ENCODE assay signal across 1 cellular context in the genomic region with DNA sequence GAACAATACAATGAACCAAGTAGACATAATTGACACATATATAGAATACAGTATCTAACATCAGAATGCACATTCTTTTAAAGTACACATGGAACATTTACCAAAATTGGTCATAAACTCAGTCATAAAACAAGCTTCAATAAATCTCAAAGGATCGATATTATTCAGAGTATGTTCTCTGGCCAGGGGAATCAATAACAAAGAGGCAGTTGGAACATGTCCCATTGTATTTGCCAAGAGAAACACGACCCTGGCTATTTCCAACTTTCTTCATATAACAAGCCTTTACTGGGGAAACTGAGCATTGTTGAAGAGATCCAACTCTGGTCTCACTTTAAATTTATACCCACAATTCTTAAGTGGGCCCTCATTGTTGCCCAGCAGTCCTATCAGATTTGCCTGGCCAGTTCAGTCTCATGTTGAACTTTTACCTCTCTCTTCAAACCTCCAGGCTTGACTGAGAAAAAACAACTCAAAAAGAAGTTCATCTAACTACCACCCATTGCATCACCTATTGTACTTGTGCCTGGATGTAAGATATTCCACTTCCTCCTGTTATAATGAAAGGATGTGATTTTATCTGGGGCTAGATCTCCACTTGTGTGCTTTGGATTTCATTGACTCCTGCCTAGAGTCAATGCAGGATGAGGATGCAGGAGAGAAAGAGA.
TF ChIP-seq lines count a peak whose summit lies in the region.

No MANE protein-coding gene starts in this region.

TF ChIP-seq in K562, 482 proteins besides CTCF, POLR2A, EP300 and RAD21 (continued from another document and continues in another):
- TF ChIP-seq, protein P1, sequence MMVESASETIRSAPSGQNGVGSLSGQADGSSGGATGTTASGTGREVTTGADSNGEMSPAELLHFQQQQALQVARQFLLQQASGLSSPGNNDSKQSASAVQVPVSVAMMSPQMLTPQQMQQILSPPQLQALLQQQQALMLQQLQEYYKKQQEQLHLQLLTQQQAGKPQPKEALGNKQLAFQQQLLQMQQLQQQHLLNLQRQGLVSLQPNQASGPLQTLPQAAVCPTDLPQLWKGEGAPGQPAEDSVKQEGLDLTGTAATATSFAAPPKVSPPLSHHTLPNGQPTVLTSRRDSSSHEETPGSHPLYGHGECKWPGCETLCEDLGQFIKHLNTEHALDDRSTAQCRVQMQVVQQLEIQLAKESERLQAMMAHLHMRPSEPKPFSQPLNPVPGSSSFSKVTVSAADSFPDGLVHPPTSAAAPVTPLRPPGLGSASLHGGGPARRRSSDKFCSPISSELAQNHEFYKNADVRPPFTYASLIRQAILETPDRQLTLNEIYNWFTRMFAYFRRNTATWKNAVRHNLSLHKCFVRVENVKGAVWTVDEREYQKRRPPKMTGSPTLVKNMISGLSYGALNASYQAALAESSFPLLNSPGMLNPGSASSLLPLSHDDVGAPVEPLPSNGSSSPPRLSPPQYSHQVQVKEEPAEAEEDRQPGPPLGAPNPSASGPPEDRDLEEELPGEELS (CRISPR knock-in tag; IDR thresholded peaks at IDR 0.05; ENCODE audit: borderline replicate concordance), result no peak
- 0 out of 2 replicates have a peak, but pooled peaks have one; percentile 47 for TF ChIP-seq ZNF584 (CRISPR knock-in tag; IDR thresholded peaks at IDR 0.05; ENCODE audit: low read depth)
- no peak for TF ChIP-seq HNRNPLL (IDR thresholded peaks at IDR 0.05; ENCODE audit: low read depth, low read length, poor library complexity, severe bottlenecking)
- peak in 1 of 2 experiments; percentile 67; a peak in 2 of 4 replicates for TF ChIP-seq RCOR1 (IDR thresholded peaks at IDR 0.05; ENCODE audit: borderline replicate concordance in 1 of 2, low read depth in 2 of 2, low read length in 2 of 2)
- peak; percentile 26; the same call in 1 of the 2 replicates for TF ChIP-seq KLF6 (CRISPR knock-in tag; IDR thresholded peaks at IDR 0.05; ENCODE audit: borderline replicate concordance)
- TF ChIP-seq HDAC6 (IDR thresholded peaks at IDR 0.05; ENCODE audit: low read depth, low read length), result no peak
- 0 out of 2 replicates have a peak, but pooled peaks have one; percentile 45 for TF ChIP-seq SMAD4 (CRISPR knock-in tag; conservative IDR thresholded peaks at IDR 0.05)
- no peak; the same call in 1 of the 2 replicates for TF ChIP-seq ZEB2 (IDR thresholded peaks at IDR 0.05)
- TF ChIP-seq ZNF408 (CRISPR knock-in tag; IDR thresholded peaks at IDR 0.05; ENCODE audit: low read depth), result no peak
- TF ChIP-seq STAT5B (CRISPR knock-in tag; IDR thresholded peaks at IDR 0.05), result no peak
- no peak for TF ChIP-seq DPF2 (IDR thresholded peaks at IDR 0.05)
- no peak for TF ChIP-seq IFI16 (CRISPR knock-in tag; IDR thresholded peaks at IDR 0.05)
- TF ChIP-seq GABPA (tag; conservative IDR thresholded peaks at IDR 0.05; ENCODE audit: low read depth), result 0 out of 2 replicates have a peak, but pooled peaks have one; percentile 9
- TF ChIP-seq, protein P2, sequence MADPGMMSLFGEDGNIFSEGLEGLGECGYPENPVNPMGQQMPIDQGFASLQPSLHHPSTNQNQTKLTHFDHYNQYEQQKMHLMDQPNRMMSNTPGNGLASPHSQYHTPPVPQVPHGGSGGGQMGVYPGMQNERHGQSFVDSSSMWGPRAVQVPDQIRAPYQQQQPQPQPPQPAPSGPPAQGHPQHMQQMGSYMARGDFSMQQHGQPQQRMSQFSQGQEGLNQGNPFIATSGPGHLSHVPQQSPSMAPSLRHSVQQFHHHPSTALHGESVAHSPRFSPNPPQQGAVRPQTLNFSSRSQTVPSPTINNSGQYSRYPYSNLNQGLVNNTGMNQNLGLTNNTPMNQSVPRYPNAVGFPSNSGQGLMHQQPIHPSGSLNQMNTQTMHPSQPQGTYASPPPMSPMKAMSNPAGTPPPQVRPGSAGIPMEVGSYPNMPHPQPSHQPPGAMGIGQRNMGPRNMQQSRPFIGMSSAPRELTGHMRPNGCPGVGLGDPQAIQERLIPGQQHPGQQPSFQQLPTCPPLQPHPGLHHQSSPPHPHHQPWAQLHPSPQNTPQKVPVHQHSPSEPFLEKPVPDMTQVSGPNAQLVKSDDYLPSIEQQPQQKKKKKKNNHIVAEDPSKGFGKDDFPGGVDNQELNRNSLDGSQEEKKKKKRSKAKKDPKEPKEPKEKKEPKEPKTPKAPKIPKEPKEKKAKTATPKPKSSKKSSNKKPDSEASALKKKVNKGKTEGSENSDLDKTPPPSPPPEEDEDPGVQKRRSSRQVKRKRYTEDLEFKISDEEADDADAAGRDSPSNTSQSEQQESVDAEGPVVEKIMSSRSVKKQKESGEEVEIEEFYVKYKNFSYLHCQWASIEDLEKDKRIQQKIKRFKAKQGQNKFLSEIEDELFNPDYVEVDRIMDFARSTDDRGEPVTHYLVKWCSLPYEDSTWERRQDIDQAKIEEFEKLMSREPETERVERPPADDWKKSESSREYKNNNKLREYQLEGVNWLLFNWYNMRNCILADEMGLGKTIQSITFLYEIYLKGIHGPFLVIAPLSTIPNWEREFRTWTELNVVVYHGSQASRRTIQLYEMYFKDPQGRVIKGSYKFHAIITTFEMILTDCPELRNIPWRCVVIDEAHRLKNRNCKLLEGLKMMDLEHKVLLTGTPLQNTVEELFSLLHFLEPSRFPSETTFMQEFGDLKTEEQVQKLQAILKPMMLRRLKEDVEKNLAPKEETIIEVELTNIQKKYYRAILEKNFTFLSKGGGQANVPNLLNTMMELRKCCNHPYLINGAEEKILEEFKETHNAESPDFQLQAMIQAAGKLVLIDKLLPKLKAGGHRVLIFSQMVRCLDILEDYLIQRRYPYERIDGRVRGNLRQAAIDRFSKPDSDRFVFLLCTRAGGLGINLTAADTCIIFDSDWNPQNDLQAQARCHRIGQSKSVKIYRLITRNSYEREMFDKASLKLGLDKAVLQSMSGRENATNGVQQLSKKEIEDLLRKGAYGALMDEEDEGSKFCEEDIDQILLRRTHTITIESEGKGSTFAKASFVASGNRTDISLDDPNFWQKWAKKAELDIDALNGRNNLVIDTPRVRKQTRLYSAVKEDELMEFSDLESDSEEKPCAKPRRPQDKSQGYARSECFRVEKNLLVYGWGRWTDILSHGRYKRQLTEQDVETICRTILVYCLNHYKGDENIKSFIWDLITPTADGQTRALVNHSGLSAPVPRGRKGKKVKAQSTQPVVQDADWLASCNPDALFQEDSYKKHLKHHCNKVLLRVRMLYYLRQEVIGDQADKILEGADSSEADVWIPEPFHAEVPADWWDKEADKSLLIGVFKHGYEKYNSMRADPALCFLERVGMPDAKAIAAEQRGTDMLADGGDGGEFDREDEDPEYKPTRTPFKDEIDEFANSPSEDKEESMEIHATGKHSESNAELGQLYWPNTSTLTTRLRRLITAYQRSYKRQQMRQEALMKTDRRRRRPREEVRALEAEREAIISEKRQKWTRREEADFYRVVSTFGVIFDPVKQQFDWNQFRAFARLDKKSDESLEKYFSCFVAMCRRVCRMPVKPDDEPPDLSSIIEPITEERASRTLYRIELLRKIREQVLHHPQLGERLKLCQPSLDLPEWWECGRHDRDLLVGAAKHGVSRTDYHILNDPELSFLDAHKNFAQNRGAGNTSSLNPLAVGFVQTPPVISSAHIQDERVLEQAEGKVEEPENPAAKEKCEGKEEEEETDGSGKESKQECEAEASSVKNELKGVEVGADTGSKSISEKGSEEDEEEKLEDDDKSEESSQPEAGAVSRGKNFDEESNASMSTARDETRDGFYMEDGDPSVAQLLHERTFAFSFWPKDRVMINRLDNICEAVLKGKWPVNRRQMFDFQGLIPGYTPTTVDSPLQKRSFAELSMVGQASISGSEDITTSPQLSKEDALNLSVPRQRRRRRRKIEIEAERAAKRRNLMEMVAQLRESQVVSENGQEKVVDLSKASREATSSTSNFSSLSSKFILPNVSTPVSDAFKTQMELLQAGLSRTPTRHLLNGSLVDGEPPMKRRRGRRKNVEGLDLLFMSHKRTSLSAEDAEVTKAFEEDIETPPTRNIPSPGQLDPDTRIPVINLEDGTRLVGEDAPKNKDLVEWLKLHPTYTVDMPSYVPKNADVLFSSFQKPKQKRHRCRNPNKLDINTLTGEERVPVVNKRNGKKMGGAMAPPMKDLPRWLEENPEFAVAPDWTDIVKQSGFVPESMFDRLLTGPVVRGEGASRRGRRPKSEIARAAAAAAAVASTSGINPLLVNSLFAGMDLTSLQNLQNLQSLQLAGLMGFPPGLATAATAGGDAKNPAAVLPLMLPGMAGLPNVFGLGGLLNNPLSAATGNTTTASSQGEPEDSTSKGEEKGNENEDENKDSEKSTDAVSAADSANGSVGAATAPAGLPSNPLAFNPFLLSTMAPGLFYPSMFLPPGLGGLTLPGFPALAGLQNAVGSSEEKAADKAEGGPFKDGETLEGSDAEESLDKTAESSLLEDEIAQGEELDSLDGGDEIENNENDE (IDR thresholded peaks at IDR 0.05; ENCODE audit: low read depth, low read length), result no peak
- 0 out of 2 replicates have a peak, but pooled peaks have one; percentile 24 for TF ChIP-seq CXXC5 (CRISPR knock-in tag; IDR thresholded peaks at IDR 0.05)
- TF ChIP-seq HDAC3 (IDR thresholded peaks at IDR 0.05; ENCODE audit: borderline replicate concordance, partially characterized antibody), result no peak
- TF ChIP-seq JUND (IDR thresholded peaks at IDR 0.05; ENCODE audit: borderline replicate concordance, low read depth, low read length), result peak; percentile 35; the same call in 1 of the 2 replicates
- TF ChIP-seq JUND (tag; IDR thresholded peaks at IDR 0.05; ENCODE audit: borderline replicate concordance, low read depth, low read length), result no peak; the same call in 2 of the 3 replicates
- TF ChIP-seq, protein P3, sequence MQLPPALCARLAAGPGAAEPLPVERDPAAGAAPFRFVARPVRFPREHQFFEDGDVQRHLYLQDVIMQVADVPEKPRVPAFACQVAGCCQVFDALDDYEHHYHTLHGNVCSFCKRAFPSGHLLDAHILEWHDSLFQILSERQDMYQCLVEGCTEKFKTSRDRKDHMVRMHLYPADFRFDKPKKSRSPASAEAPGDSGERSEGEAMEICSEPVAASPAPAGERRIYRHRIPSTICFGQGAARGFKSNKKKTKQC (CRISPR knock-in tag; IDR thresholded peaks at IDR 0.05), result no peak
- TF ChIP-seq COPS2 (conservative IDR thresholded peaks at IDR 0.05), result no peak
- TF ChIP-seq, protein P4, sequence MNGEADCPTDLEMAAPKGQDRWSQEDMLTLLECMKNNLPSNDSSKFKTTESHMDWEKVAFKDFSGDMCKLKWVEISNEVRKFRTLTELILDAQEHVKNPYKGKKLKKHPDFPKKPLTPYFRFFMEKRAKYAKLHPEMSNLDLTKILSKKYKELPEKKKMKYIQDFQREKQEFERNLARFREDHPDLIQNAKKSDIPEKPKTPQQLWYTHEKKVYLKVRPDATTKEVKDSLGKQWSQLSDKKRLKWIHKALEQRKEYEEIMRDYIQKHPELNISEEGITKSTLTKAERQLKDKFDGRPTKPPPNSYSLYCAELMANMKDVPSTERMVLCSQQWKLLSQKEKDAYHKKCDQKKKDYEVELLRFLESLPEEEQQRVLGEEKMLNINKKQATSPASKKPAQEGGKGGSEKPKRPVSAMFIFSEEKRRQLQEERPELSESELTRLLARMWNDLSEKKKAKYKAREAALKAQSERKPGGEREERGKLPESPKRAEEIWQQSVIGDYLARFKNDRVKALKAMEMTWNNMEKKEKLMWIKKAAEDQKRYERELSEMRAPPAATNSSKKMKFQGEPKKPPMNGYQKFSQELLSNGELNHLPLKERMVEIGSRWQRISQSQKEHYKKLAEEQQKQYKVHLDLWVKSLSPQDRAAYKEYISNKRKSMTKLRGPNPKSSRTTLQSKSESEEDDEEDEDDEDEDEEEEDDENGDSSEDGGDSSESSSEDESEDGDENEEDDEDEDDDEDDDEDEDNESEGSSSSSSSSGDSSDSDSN (IDR thresholded peaks at IDR 0.05; ENCODE audit: borderline replicate concordance in 1 of 2, low read depth in 2 of 2, low read length in 2 of 2), result no peak
- 0 out of 2 replicates have a peak, but pooled peaks have one; percentile 26 for TF ChIP-seq BCL6 (CRISPR knock-in tag; IDR thresholded peaks at IDR 0.05)
- TF ChIP-seq NR2C2 (CRISPR knock-in tag; IDR thresholded peaks at IDR 0.05), result no peak
- TF ChIP-seq NR2C2 (tag; IDR thresholded peaks at IDR 0.05), result peak; percentile 70; the same call in 1 of the 2 replicates
- TF ChIP-seq, protein P5, sequence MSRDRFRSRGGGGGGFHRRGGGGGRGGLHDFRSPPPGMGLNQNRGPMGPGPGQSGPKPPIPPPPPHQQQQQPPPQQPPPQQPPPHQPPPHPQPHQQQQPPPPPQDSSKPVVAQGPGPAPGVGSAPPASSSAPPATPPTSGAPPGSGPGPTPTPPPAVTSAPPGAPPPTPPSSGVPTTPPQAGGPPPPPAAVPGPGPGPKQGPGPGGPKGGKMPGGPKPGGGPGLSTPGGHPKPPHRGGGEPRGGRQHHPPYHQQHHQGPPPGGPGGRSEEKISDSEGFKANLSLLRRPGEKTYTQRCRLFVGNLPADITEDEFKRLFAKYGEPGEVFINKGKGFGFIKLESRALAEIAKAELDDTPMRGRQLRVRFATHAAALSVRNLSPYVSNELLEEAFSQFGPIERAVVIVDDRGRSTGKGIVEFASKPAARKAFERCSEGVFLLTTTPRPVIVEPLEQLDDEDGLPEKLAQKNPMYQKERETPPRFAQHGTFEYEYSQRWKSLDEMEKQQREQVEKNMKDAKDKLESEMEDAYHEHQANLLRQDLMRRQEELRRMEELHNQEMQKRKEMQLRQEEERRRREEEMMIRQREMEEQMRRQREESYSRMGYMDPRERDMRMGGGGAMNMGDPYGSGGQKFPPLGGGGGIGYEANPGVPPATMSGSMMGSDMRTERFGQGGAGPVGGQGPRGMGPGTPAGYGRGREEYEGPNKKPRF (IDR thresholded peaks at IDR 0.05; ENCODE audit: low read depth, low read length), result no peak
- TF ChIP-seq HIVEP1 (CRISPR knock-in tag; IDR thresholded peaks at IDR 0.05), result no peak
- TF ChIP-seq MCM5 (IDR thresholded peaks at IDR 0.05; ENCODE audit: low read depth), result no peak
- TF ChIP-seq, protein P6, sequence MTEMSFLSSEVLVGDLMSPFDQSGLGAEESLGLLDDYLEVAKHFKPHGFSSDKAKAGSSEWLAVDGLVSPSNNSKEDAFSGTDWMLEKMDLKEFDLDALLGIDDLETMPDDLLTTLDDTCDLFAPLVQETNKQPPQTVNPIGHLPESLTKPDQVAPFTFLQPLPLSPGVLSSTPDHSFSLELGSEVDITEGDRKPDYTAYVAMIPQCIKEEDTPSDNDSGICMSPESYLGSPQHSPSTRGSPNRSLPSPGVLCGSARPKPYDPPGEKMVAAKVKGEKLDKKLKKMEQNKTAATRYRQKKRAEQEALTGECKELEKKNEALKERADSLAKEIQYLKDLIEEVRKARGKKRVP (CRISPR knock-in tag; IDR thresholded peaks at IDR 0.05), result peak; percentile 65; the same call in 1 of the 2 replicates
- peak; percentile 50; the same call in 1 of the 2 replicates for TF ChIP-seq ETV1 (tag; conservative IDR thresholded peaks at IDR 0.05; ENCODE audit: low read depth)
- no peak for TF ChIP-seq SAP30 (IDR thresholded peaks at IDR 0.05; ENCODE audit: borderline replicate concordance, insufficient read depth, low read depth, low read length, poor library complexity, severe bottlenecking)
- TF ChIP-seq, protein P7, sequence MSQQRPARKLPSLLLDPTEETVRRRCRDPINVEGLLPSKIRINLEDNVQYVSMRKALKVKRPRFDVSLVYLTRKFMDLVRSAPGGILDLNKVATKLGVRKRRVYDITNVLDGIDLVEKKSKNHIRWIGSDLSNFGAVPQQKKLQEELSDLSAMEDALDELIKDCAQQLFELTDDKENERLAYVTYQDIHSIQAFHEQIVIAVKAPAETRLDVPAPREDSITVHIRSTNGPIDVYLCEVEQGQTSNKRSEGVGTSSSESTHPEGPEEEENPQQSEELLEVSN (IDR thresholded peaks at IDR 0.05; ENCODE audit: borderline replicate concordance in 1 of 2, extremely low read depth in 1 of 2, insufficient read depth in 1 of 2, insufficient read length in 1 of 2, low read depth in 1 of 2, low read length in 1 of 2, poor library complexity in 1 of 2, severe bottlenecking in 1 of 2), result no peak
- TF ChIP-seq SOX6 (IDR thresholded peaks at IDR 0.05), result peak; percentile 93
- peak; percentile 61; the same call in 1 of the 2 replicates for TF ChIP-seq CEBPG (CRISPR knock-in tag; IDR thresholded peaks at IDR 0.05)
- peak; percentile 83 to 96 for TF ChIP-seq CEBPG (tag; conservative IDR thresholded peaks at IDR 0.05 in 1 of 2, IDR thresholded peaks at IDR 0.05 in 1 of 2)
- TF ChIP-seq TRIM24 (IDR thresholded peaks at IDR 0.05), result peak in 1 of 2 experiments; percentile 64; a peak in 1 of 4 replicates
- no peak for TF ChIP-seq SMAD3 (CRISPR knock-in tag; conservative IDR thresholded peaks at IDR 0.05)
- no peak for TF ChIP-seq ARHGAP35 (IDR thresholded peaks at IDR 0.05; ENCODE audit: partially characterized antibody)
